28 cellular contexts compared by ENCODE assay signal in the genomic region with DNA sequence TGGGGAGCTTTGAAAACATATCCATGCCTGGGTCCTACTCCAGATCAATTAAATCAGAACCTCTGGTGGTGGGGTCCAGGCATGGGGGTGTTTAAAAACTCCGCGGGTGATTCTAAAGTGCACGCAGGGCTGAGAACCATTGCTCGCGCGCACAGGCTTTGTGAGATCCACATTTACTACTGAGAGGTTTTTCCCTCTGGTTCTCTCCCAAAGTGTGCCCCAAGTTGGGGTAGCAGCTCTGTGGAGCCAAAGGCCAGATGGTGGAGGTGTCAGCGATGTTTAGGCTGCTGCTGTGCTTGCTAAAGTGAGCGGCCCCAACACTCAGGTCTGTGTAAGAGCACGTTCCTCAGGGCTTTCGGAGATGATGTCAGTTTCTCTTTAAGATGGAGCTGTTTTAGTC. TPM values are rescaled to one million over a fixed set of nuclear protein-coding genes. Genes with fewer than 3 reads are reported as not detected.
DNase-seq lines count a peak whose midpoint lies in the region; ATAC-seq, FAIRE-seq and TF ChIP-seq lines count a peak whose summit lies in the region.
"Had no signal": no experiment of that assay in that cellular context is flagged by ENCODE, and none has a peak within 500 bp of the region (broad histone marks: within the 10 kb centered on the region; RNA-seq: fewer than 3 reads in every experiment).

No MANE protein-coding gene starts in this region.

- 45% methylated on average over 9 of the region's 10 CpGs for WGBS in K562 (ENCODE audit: insufficient coverage, low coverage, missing lambda C conversion rate)
- WGBS in hepatocyte (ENCODE audit: low lambda C conversion rate, missing lambda C conversion rate): 62% methylated on average over 10 of the region's 10 CpGs
- WGBS in mesendoderm (ENCODE audit: extremely low coverage, insufficient coverage, low lambda C conversion rate): no CpG with 5 or more reads among the region's 10 CpGs

- H3K4me1 ChIP-seq in GM23338 (ENCODE audit: insufficient read depth): no peaks in the 10 kb centered on the region
- no peaks in the 10 kb centered on the region for H3K4me1 ChIP-seq in K562 (replicated peaks in 1 of 2; ENCODE audit: control insufficient read depth in 2 of 2, insufficient read depth in 2 of 2, low read length in 2 of 2)
- peaks cover 27% of the 10 kb centered on the region for H3K4me1 ChIP-seq in hepatocyte (ENCODE audit: insufficient read depth)
- H3K4me1 ChIP-seq in mesendoderm (ENCODE audit: control insufficient read depth, low read depth, low read length): peaks cover 2% of the 10 kb centered on the region

- H2BK120ac ChIP-seq in mesendoderm (ENCODE audit: low read depth, low read length): no peak overlapping the region

- intact Hi-C loops in K562 (cut with micrococcal nuclease): loop anchor here (5.0 kb wide), 2 partner anchors 52 to 143 kb away; no protein-coding TSS in a partner anchor

- H2BK15ac ChIP-seq in mesendoderm (replicated peaks; ENCODE audit: low read depth): no peak overlapping the region

- H3K36me3 ChIP-seq in GM23338 (ENCODE audit: insufficient read depth) (no peaks in the 10 kb centered on the region), K562 (ENCODE audit: control insufficient read depth, insufficient read depth, low read length) (no peaks in the 10 kb centered on the region), hepatocyte (replicated peaks; ENCODE audit: insufficient read depth, low read depth) (no peaks in the 10 kb centered on the region), mesendoderm (ENCODE audit: control insufficient read depth, insufficient read depth, low read length) (no peaks in the 10 kb centered on the region)
- H3K36me3 ChIP-seq: BLaER1 treated with 17β-estradiol and CSF1 and Interleukin-3, amounts not matched to agents 10 nM and 100 nM; SJCRH30 had no signal

- no peak overlapping the region for H3K4me3 Mint-ChIP-seq in GM23338
- H3K4me3 Mint-ChIP-seq: CD4-positive, alpha-beta T cell had no signal

- H2BK5ac ChIP-seq in mesendoderm (ENCODE audit: low read length): no peak overlapping the region

- peaks cover 2% of the 10 kb centered on the region for H3K27me3 Mint-ChIP-seq in GM23338 (ENCODE audit: insufficient read depth, low read depth, poor library complexity)

- H3K27ac Mint-ChIP-seq in GM23338: no peak overlapping the region
- H3K27ac Mint-ChIP-seq: CD4-positive, alpha-beta T cell had no signal

- peak; percentile 28 for DNase-seq in GM23338 (ENCODE audit: low spot score)
- DNase-seq in K562 (ENCODE audit: extremely low read depth in 1 of 4, low spot score in 3 of 4): peak in 1 of 4 experiments; percentile 4
- DNase-seq in hepatocyte (ENCODE audit: low spot score): no peak
- DNase-seq in mesendoderm: peak; percentile 46
- no peak for DNase-seq in GM19240 (ENCODE audit: insufficient read length, low spot score)
- DNase-seq in H4 (ENCODE audit: low spot score): no peak
- no peak for DNase-seq in AG20443 (ENCODE audit: low spot score)
- no peak for DNase-seq in stimulated activated naive CD4-positive, alpha-beta T cell (lab: John Stamatoyannopoulos, UW)
- DNase-seq: AML-193; CD4-positive, alpha-beta T cell; DMS53; Kasumi-1; MV-4-11; NCI-H1105; NCI-H146; NCI-H2029; NCI-H446 treated with DMSO at 0.1 percent for 48 hours; NCI-H526; NK-92 treated with Interleukin-12 subunit alpha and Interleukin-12 subunit beta, amount 100 ng/mL, for 24 hours; PC-3; SJCRH30 had no signal

- H3K79me1 ChIP-seq in mesendoderm (ENCODE audit: low read length): no peaks in the 10 kb centered on the region

- no peaks in the 10 kb centered on the region for H3K36me3 Mint-ChIP-seq in GM23338 (ENCODE audit: low read depth)

- ATAC-seq in GM23338: peak; percentile 31
- no peak for ATAC-seq in K562
- ATAC-seq: HCT116, PC-3, Right ventricle myocardium inferior had no signal

- no peak for TF ChIP-seq RAD21 in K562 (CRISPR knock-in tag; conservative IDR thresholded peaks at IDR 0.05 in 1 of 2, IDR thresholded peaks at IDR 0.05 in 1 of 2)

- CTCF ChIA-PET in K562 (lab: Yijun Ruan, JAX; ENCODE audit: low intra/inter-chr PET ratio): no interaction called here

- H3F3A ChIP-seq in GM23338 (replicated peaks; ENCODE audit: low read depth): no peaks in the 10 kb centered on the region

- no peak for TF ChIP-seq POLR2A in K562 (conservative IDR thresholded peaks at IDR 0.05)

- H3K56ac ChIP-seq in mesendoderm (ENCODE audit: low read length): no peak overlapping the region

- H3K9me3 Mint-ChIP-seq in GM23338: no peaks in the 10 kb centered on the region
- H3K9me3 Mint-ChIP-seq: CD4-positive, alpha-beta T cell had no signal

- H3K9me1 ChIP-seq in K562 (ENCODE audit: control insufficient read depth, insufficient read depth, low read length): no peaks in the 10 kb centered on the region

- H2AK5ac ChIP-seq in mesendoderm (ENCODE audit: low read length): no peak overlapping the region

- peak overlapping the region; percentile 56 for H3K18ac ChIP-seq in mesendoderm (ENCODE audit: low read length)

- no TSS peak for BruUV-seq in K562 (replicated peaks; lab: Mats Ljungman, UMichigan)

- FAIRE-seq in K562 (lab: Jason Lieb, UNC): no peak
- FAIRE-seq: D721Med, GM18507, H1 had no signal

- POLR2A ChIA-PET in K562 (lab: Yijun Ruan, JAX): no interaction called here

- no peak overlapping the region for H3K4me3 ChIP-seq in GM23338
- no peak overlapping the region for H3K4me3 ChIP-seq in K562
- H3K4me3 ChIP-seq in hepatocyte: no peak overlapping the region
- no peak overlapping the region for H3K4me3 ChIP-seq in mesendoderm (ENCODE audit: low read length)
- H3K4me3 ChIP-seq: BLaER1 treated with 17β-estradiol and CSF1 and Interleukin-3, amounts not matched to agents 10 nM and 100 nM; SJCRH30 had no signal

- no peaks in the 10 kb centered on the region for H3K79me2 ChIP-seq in GM23338 (replicated peaks; ENCODE audit: insufficient read depth)
- H3K79me2 ChIP-seq in K562 (ENCODE audit: control insufficient read depth, insufficient read depth, low read length): no peaks in the 10 kb centered on the region
- H3K79me2 ChIP-seq in hepatocyte: no peaks in the 10 kb centered on the region
- no peaks in the 10 kb centered on the region for H3K79me2 ChIP-seq in mesendoderm (ENCODE audit: control insufficient read depth, insufficient read depth, low read length)

- TF ChIP-seq CTCF in GM23338 (conservative IDR thresholded peaks at IDR 0.05; ENCODE audit: low read depth in 2 of 2): no peak
- TF ChIP-seq CTCF in K562 (IDR thresholded peaks at IDR 0.05 in 2 of 3, conservative IDR thresholded peaks at IDR 0.05 in 1 of 3; ENCODE audit: insufficient read depth in 2 of 3, low read depth in 1 of 3, low read length in 3 of 3): no peak
- TF ChIP-seq CTCF in hepatocyte (IDR thresholded peaks at IDR 0.05; ENCODE audit: poor library complexity): no peak

- no peaks in the 10 kb centered on the region for H3K27me3 ChIP-seq in GM23338 (ENCODE audit: insufficient read depth)
- peaks cover 4 to 14% of the 10 kb centered on the region in 2 experiments; a peak in 4 of 5 replicates for H3K27me3 ChIP-seq in K562 (ENCODE audit: control insufficient read depth in 2 of 2, insufficient read depth in 2 of 2, low read length in 2 of 2)
- H3K27me3 ChIP-seq in hepatocyte: no peaks in the 10 kb centered on the region
- H3K27me3 ChIP-seq in mesendoderm (ENCODE audit: insufficient read depth, low read length, poor library complexity): no peaks in the 10 kb centered on the region
- H3K27me3 ChIP-seq: SJCRH30 had no signal

- H2AFZ ChIP-seq in GM23338: no peak overlapping the region
- H2AFZ ChIP-seq in K562 (ENCODE audit: low read depth, low read length): 0 out of 2 replicates have a peak overlapping the region, but pooled peaks have one; percentile 4
- H2AFZ ChIP-seq in hepatocyte: no peak overlapping the region

- H4K5ac ChIP-seq in mesendoderm (ENCODE audit: low read length): no peak overlapping the region

- H4K20me1 ChIP-seq in GM23338 (replicated peaks; ENCODE audit: insufficient read depth): no peaks in the 10 kb centered on the region
- no peaks in the 10 kb centered on the region for H4K20me1 ChIP-seq in K562 (replicated peaks; ENCODE audit: control insufficient read depth, insufficient read depth, low read length)
- H4K20me1 ChIP-seq in hepatocyte (ENCODE audit: insufficient read depth, poor library complexity, severe bottlenecking): no peaks in the 10 kb centered on the region
- H4K20me1 ChIP-seq: BLaER1 treated with 17β-estradiol and CSF1 and Interleukin-3, amounts not matched to agents 10 nM and 100 nM had no signal

- no peak overlapping the region for H3K27ac ChIP-seq in GM23338 (ENCODE audit: low read depth)
- H3K27ac ChIP-seq in K562 (ENCODE audit: extremely low read depth, low read depth, low read length): no peak overlapping the region
- peak overlapping the region; percentile 31 for H3K27ac ChIP-seq in hepatocyte
- H3K27ac ChIP-seq in mesendoderm (ENCODE audit: low read depth, low read length): no peak overlapping the region
- H3K27ac ChIP-seq: BLaER1 treated with 17β-estradiol and CSF1 and Interleukin-3, amounts not matched to agents 10 nM and 100 nM; HL-60; SJCRH30 had no signal

- H3K9ac ChIP-seq in K562 (ENCODE audit: insufficient read depth in 1 of 2, low read depth in 2 of 2, low read length in 2 of 2) (no peak overlapping the region), mesendoderm (ENCODE audit: low read length) (no peak overlapping the region)
- H3K9ac ChIP-seq: BLaER1 treated with 17β-estradiol and CSF1 and Interleukin-3, amounts not matched to agents 10 nM and 100 nM had no signal

- H3K23ac ChIP-seq in mesendoderm (ENCODE audit: low read length): no peak overlapping the region

- H3K4me1 Mint-ChIP-seq in GM23338: peaks cover 11% of the 10 kb centered on the region; the same call in 2 of the 3 replicates

- no peak for TF ChIP-seq EP300 in K562 (IDR thresholded peaks at IDR 0.05; ENCODE audit: low read length)

- no peak overlapping the region for H3K4ac ChIP-seq in mesendoderm (ENCODE audit: low read depth, low read length)

- H3K4me2 ChIP-seq in GM23338 (no peak overlapping the region), K562 (ENCODE audit: insufficient read depth, low read length) (no peak overlapping the region), hepatocyte (no peak overlapping the region), mesendoderm (ENCODE audit: low read length) (no peak overlapping the region)

- H3K9me2 ChIP-seq in GM23338 (ENCODE audit: insufficient read depth): no peaks in the 10 kb centered on the region
- H3K9me2 ChIP-seq in hepatocyte (replicated peaks; ENCODE audit: insufficient read depth): no peaks in the 10 kb centered on the region

- H4K8ac ChIP-seq in mesendoderm (ENCODE audit: low read depth, low read length): no peak overlapping the region

- H3K9me3 ChIP-seq in K562 (replicated peaks; ENCODE audit: control insufficient read depth, insufficient read depth, low read depth, low read length) (no peaks in the 10 kb centered on the region), hepatocyte (ENCODE audit: low read depth) (no peaks in the 10 kb centered on the region)
- H3K9me3 ChIP-seq: BLaER1 treated with 17β-estradiol and CSF1 and Interleukin-3, amounts not matched to agents 10 nM and 100 nM; SJCRH30 had no signal

- in situ Hi-C loops in K562 (cut with MboI): no loop called here

RNA-seq across cellular contexts. Expression of gene MAGEF1, which starts 13.3 kb away (rescaled TPM):
- total RNA-seq in GM23338 (2014; rRNA removed; shearing (Covaris generic)): 66.5 and 79.4 TPM in 2 replicates
- 86.6 and 88.7 TPM in 2 replicates for polyA plus RNA-seq in GM23338 (2016; fragmentation: Nextera tagmentation; extraction: Ambion mirVana)
- 7.7 and 11.5 TPM in 2 replicates for total RNA-seq in K562 (2011; cell fraction: chromatin; rRNA removed; ENCODE audit: low replicate concordance)
- 7.8 and 9.0 TPM in 2 replicates for total RNA-seq in K562 (2011; cell fraction: nucleolus; rRNA removed)
- total RNA-seq in K562 (2011; cell fraction: nucleoplasm; rRNA removed): 10.5 and 11.5 TPM in 2 replicates
- 31.9 and 36.4 TPM in 2 replicates for total RNA-seq in K562 (2014; rRNA removed)
- total RNA-seq in K562 (2014; rRNA removed; fragmentation: Illumina TruSeq; extraction: Trizol): 19.8 and 22.1 TPM in 2 replicates
- total RNA-seq in K562 (2015; rRNA removed; fragmentation: Illumina TruSeq; extraction: Trizol): 20.8 and 21.9 TPM in 2 replicates
- total RNA-seq in K562 (2021): 24.4 and 29.0 TPM in 2 replicates
- 13.5 and 19.5 TPM in 2 replicates for polyA plus RNA-seq in K562 (2011; rRNA removed)
- polyA plus RNA-seq in K562 (2011; cell fraction: cytosol; rRNA removed): 15.3 and 15.8 TPM in 2 replicates
- 9.4 and 11.3 TPM in 2 replicates for polyA plus RNA-seq in K562 (2011; cell fraction: nucleus; rRNA removed)
- 24.1 and 29.7 TPM in 2 replicates for polyA plus RNA-seq in K562 (2012)
- 15.8 and 23.4 TPM in 2 replicates for polyA plus RNA-seq in K562 (2014; fragmentation: Illumina TruSeq; extraction: Trizol)
- 1 to 10 TPM; 1.5 to 2.5 TPM for polyA plus RNA-seq in K562 (2014; fragmentation: Nextera tagmentation; extraction: Ambion mirVana)
- polyA plus RNA-seq in K562 (2014; rRNA removed): 39.1 and 43.4 TPM in 2 replicates
- polyA minus RNA-seq in K562 (2011; rRNA and poly(A)+ RNA removed): 8.7 and 10.9 TPM in 2 replicates
- polyA minus RNA-seq in K562 (2011; cell fraction: cytosol; rRNA and poly(A)+ RNA removed): 4.7 and 7.5 TPM in 2 replicates
- polyA minus RNA-seq in K562 (2011; cell fraction: nucleus; rRNA and poly(A)+ RNA removed): 3.4 and 4.9 TPM in 2 replicates
- 57.6 and 66.5 TPM in 2 replicates for total RNA-seq in hepatocyte
- polyA plus RNA-seq in hepatocyte: 74.4 and 74.9 TPM in 2 replicates
- polyA plus RNA-seq in mesendoderm (2013, experiment 1 of 2): 39.9 TPM
- 40.8 TPM for polyA plus RNA-seq in mesendoderm (2013, experiment 2 of 2)
- 51.8 and 55.4 TPM in 2 replicates for total RNA-seq in H4 (2014; rRNA removed; shearing (Covaris generic))

Comparison
In these comparisons a context has a peak if more than half of its experiments do, and no peak if none do; other contexts are left out.
1. DNase-seq: peak in GM23338 (single experiment) and mesendoderm (single experiment); none in hepatocyte (single experiment), GM19240 (single experiment), H4 (single experiment), AG20443 (single experiment) and stimulated activated naive CD4-positive, alpha-beta T cell (0 of 6).